8 cellular contexts compared by ENCODE assay signal in the genomic region with DNA sequence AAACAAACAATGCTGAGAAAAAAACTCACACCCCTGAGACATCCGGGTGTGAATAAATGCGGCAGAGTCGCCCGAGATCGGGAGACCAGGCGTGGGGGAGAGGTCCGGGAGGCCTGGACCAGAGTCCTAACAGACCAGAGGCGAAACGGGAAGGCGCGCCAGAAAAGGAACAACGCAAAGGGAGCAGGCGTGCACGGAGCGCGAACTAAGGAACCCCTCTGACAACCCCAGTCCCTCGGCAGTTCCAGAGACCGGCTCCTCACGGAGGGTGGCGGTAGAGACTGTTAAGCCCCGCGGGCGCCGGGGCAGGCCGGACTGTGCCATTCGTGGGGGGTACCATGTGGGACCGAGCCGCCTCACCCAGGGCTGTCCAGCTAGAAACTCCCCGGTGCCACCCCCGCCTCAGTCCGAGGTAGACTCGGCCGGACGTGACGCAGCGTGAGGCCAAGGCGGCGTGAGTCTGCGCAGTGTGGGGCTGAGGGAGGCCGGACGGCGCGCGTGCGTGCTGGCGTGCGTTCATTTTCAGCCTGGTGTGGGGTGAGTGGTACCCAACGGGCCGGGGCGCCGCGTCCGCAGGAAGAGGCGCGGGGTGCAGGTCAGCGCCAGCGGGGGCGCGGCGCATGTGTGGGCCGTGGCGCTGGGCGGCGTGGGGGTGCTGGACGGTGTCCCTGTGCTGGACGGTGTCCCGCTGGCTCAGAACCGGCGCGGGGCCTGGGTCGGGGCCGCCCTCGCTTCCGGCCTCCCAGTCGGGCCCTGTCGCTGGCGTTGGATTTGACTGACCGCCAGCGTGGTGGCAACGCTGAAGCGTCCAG. TPM values are rescaled to one million over a fixed set of nuclear protein-coding genes. Genes with fewer than 3 reads are reported as not detected.
DNase-seq lines count a peak whose midpoint lies in the region; ATAC-seq, FAIRE-seq and TF ChIP-seq lines count a peak whose summit lies in the region.

PARK7 (plus strand) TSS at position 513 of the 812 bp plus-strand sequence. CDS start 1,075 bp downstream, outside the sequence.

- intact Hi-C loops in kidney (cut with DNase I), result no loop called here

- peak within 1 kb of the TSS; percentile 95 to 97 for H3K9ac ChIP-seq in kidney (ENCODE audit: low read length in 2 of 2)

- H3K27ac ChIP-seq in kidney (ENCODE audit: low read depth in 2 of 2, low read length in 2 of 2), result peak within 1 kb of the TSS; percentile 95 to 96

- peak; percentile 32 for TF ChIP-seq CTCF in BE2C (IDR thresholded peaks at IDR 0.05; ENCODE audit: low read depth, low read length)
- TF ChIP-seq CTCF in kidney (IDR thresholded peaks at IDR 0.05; ENCODE audit: borderline replicate concordance, extremely low read depth, insufficient read depth), result peak; percentile 33

- H3K4me3 ChIP-seq in BE2C (ENCODE audit: low read depth, low read length), result peak within 1 kb of the TSS; percentile 79
- peak within 1 kb of the TSS; percentile 97 to 98 for H3K4me3 ChIP-seq in kidney (ENCODE audit: low read length in 2 of 2)

- DNase-seq in BE2C (peak; percentile 96), NCI-H510A (lab: John Stamatoyannopoulos, UW) (peak; percentile 100), cerebellum (ENCODE audit: low spot score) (peak; percentile 99), kidney (peak; percentile 100)
- peak; percentile 100 for DNase-seq in activated CD4-positive, alpha-beta T cell treated with anti-CD3 and anti-CD28 coated beads for 1 hour
- peak; percentile 100 for DNase-seq in stimulated activated CD4-positive, alpha-beta T cell treated with anti-CD3 and anti-CD28 coated beads, Interleukin-15, amount 100 ng/mL, for 24 hours

- ATAC-seq in HG03439 (IDR thresholded peaks at IDR 0.05; ENCODE audit: unreplicated experiment), result peak; percentile 96

- H3K9me3 ChIP-seq in BE2C, result no peaks in the 10 kb centered on the region
- no peaks in the 10 kb centered on the region for H3K9me3 ChIP-seq in kidney (ENCODE audit: control insufficient read depth in 1 of 2, low read length in 2 of 2)

- H3K36me3 ChIP-seq in BE2C, result peaks cover 14% of the 10 kb centered on the region
- H3K36me3 ChIP-seq in kidney (ENCODE audit: control insufficient read depth in 1 of 2, insufficient read depth in 2 of 2, low read length in 2 of 2), result peaks cover 10 to 34% of the 10 kb centered on the region in 2 donors

- peak; percentile 100 for TF ChIP-seq POLR2A in GM19193 (IDR thresholded peaks at IDR 0.05; ENCODE audit: extremely low read depth, insufficient read depth, insufficient read length)

- FAIRE-seq in kidney (lab: Jason Lieb, UNC), result peak; percentile 79

- H3K27me3 ChIP-seq in BE2C, result no peaks in the 10 kb centered on the region

- no peaks in the 10 kb centered on the region for H3K4me1 ChIP-seq in BE2C
- H3K4me1 ChIP-seq in kidney (ENCODE audit: control insufficient read depth in 1 of 2, insufficient read depth in 1 of 2, low read depth in 1 of 2, low read length in 2 of 2), result peaks cover 0 to 2% of the 10 kb centered on the region in 2 donors

RNA-seq across cellular contexts. Expression of gene PARK7, which starts in this region (rescaled TPM):
- polyA plus RNA-seq in BE2C (2012; ENCODE audit: insufficient read depth, insufficient read length, low read depth), result 331 TPM
- 80.4 TPM for total RNA-seq in cerebellum
- total RNA-seq in kidney, result 239 TPM
- 481 TPM for polyA plus RNA-seq in kidney (ENCODE audit: insufficient read depth, low read depth, low replicate concordance)

Comparison
In these comparisons a context has a peak if more than half of its experiments do, and no peak if none do; other contexts are left out.
1. Peak in every context shown above with its lines: DNase-seq, ATAC-seq, H3K4me3 ChIP-seq and H3K27ac ChIP-seq.